Comparison of ENCODE assay signal across 29 cellular contexts in the genomic region with DNA sequence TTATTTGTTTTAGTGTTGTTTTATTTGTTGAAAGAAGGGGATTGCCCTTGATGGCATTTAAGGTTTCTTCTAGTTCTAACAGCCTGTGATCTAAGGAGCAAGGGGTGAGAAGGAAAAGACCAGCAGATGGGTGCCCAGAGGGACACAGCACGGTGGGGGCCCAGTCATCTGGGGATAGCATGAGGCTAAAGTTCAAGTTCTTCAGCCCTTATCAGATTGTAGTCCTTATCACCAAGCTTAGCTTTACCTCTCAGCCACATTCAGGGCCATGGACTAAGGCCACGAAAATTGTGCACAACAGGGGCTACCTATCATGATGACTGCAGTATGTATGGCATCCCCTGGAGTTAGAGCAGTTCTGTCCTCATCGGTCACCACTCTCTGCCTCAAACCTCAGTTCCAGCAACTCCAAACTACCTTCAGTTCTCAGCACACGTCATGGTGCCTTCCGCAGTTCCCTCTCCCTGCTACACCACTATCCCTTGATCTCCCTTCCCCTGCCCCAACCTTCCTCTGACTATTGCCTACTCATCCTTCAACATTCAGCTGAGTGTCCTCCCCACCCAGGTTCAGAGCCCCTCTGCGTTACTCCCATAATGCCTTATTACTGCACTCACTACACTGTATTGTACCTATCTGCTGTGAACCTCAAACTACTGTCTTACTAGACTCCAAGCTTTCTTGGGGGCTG. TPM values are rescaled to one million over a fixed set of nuclear protein-coding genes. Genes with fewer than 3 reads are reported as not detected.
"Had no signal": no experiment of that assay in that cellular context is flagged by ENCODE, and none has a peak within 500 bp of the region (broad histone marks: within the 10 kb centered on the region; RNA-seq: fewer than 3 reads in every experiment).

No MANE protein-coding gene starts in this region.

- H3K4me3 ChIP-seq: psoas muscle, smooth muscle cell, upper lobe of left lung had no signal

- H3K4me2 ChIP-seq: smooth muscle cell had no signal

- H3K9ac ChIP-seq: parathyroid adenoma had no signal

- H3K27me3 ChIP-seq: upper lobe of left lung had no signal

- H3K9me3 ChIP-seq: psoas muscle, upper lobe of left lung had no signal

- H3K36me3 ChIP-seq: upper lobe of left lung had no signal

- H3K27ac ChIP-seq: parathyroid adenoma, psoas muscle, upper lobe of left lung, VCaP had no signal

- ATAC-seq: activated naive CD8-positive, alpha-beta T cell treated with anti-CD3 and anti-CD28 coated beads, Interleukin-2, amount 50 U/mL, for 24 hours; left cardiac atrium; naive thymus-derived CD8-positive, alpha-beta T cell; psoas muscle; stimulated activated memory B cell treated with anti-CD40 and anti-IgM and Interleukin-4, amounts not matched to agents 10 μg/mL and 1 μg/mL and 100 μg/mL, for 72 hours; stimulated activated naive CD8-positive, alpha-beta T cell treated with anti-CD3 and anti-CD28 coated beads, Interleukin-15, amount 100 ng/mL, for 72 hours had no signal

- FAIRE-seq: endometrium, frontal cortex, keratinocyte had no signal

- DNase-seq: activated CD4-positive, alpha-beta T cell treated with anti-CD3 and anti-CD28 coated beads for 48 hours; activated CD4-positive, alpha-beta T cell treated with anti-CD3 and anti-CD28 coated beads, Interleukin-2, amount 50 U/mL, for 48 hours; activated gamma-delta T cell; activated naive CD8-positive, alpha-beta T cell treated with anti-CD3 and anti-CD28 coated beads, Interleukin-2, amount 50 U/mL, for 24 hours; activated T-cell treated with anti-CD3 and anti-CD28 coated beads for 4 hours; amygdala; central memory CD4-positive, alpha-beta T cell; effector CD8-positive, alpha-beta T cell; left cardiac atrium; mammary epithelial cell; naive thymus-derived CD8-positive, alpha-beta T cell; nucleus accumbens; psoas muscle; stimulated activated CD4-positive, alpha-beta T cell treated with anti-CD3 and anti-CD28 coated beads, Interleukin-1b, Interleukin-23, amount 100 ng/mL, for 48 hours; stimulated activated CD4-positive, alpha-beta T cell treated with anti-CD3 and anti-CD28 coated beads, Interleukin-4, amount 100 ng/mL, for 4 hours; stimulated activated CD8-positive, alpha-beta memory T cell treated with anti-CD3 and anti-CD28 coated beads, Interleukin-4, amount 100 ng/mL, for 48 hours; stimulated activated naive CD8-positive, alpha-beta T cell treated with anti-CD3 and anti-CD28 coated beads, Interleukin-15, amount 100 ng/mL, for 72 hours; substantia nigra; T-helper 1 cell; upper lobe of left lung had no signal

- H3K4me1 ChIP-seq: parathyroid adenoma, psoas muscle, upper lobe of left lung had no signal

RNA-seq across cellular contexts. Expression of a gene that starts 36.5 kb away (rescaled TPM):
- polyA plus RNA-seq: naive thymus-derived CD8-positive, alpha-beta T cell had no signal

RNA-seq across cellular contexts. Expression of a gene that starts 54.6 kb away (rescaled TPM):
- total RNA-seq: epithelial cell of proximal tubule, mammary epithelial cell, neural crest cell had no signal
- polyA plus RNA-seq: keratinocyte had no signal
